ENCODE assay signal across 14 cellular contexts in genomic region chr18:36440614-36441013, GRCh38.
A peak's percentile ranks its signal among the peaks of the same experiment; 100 is the strongest.
DNase-seq lines count a peak whose midpoint lies in the region; ATAC-seq and TF ChIP-seq lines count a peak whose summit lies in the region.
"Had no signal": no experiment of that assay in that cellular context is flagged by ENCODE, and none has a peak within 500 bp of the region (broad histone marks: within the 10 kb centered on the region; RNA-seq: fewer than 3 reads in every experiment).

No MANE protein-coding gene starts in this region.

- H3K36me3 ChIP-seq in GM23248 (ENCODE audit: low read depth) = no peaks in the 10 kb centered on the region
- no peaks in the 10 kb centered on the region for H3K36me3 ChIP-seq in thoracic aorta
- no peaks in the 10 kb centered on the region for H3K36me3 ChIP-seq in vagina

- 51% methylated on average over 2 of the region's 2 CpGs for WGBS in GM23248 (ENCODE audit: low coverage in 1 of 2, low lambda C conversion rate in 2 of 2, missing lambda C conversion rate in 2 of 2), 2 experiments

- no peak for TF ChIP-seq POLR2A in vagina (IDR thresholded peaks at IDR 0.05)

- no peak overlapping the region for H3K27ac Mint-ChIP-seq in activated T-helper 2 cell treated with anti-CD3 and anti-CD28 coated beads, Interferon-gamma antibody, Interleukin-2, Interleukin-4, amounts not matched to agents 10 μg/mL and 5 μg/mL and 100 μg/mL, durations not matched to agents 14 hours and 24 hours and 36 hours
- H3K27ac Mint-ChIP-seq: activated naive CD8-positive, alpha-beta T cell treated with anti-CD3 and anti-CD28 coated beads for 36 hours; CD4-positive, alpha-beta T cell; type B pancreatic cell had no signal

- intact Hi-C loops in activated T-helper 2 cell treated with anti-CD3 and anti-CD28 coated beads, Interferon-gamma antibody, Interleukin-2, Interleukin-4, amounts not matched to agents 10 μg/mL and 5 μg/mL and 100 μg/mL, durations not matched to agents 14 hours and 24 hours and 36 hours (cut with micrococcal nuclease) = no loop called here
- intact Hi-C loops in vagina (cut with DNase I) = no loop called here

- H3K9me2 ChIP-seq in GM23248 (ENCODE audit: insufficient read depth) = no peaks in the 10 kb centered on the region

- no peak for TF ChIP-seq CTCF in astrocyte of the spinal cord (IDR thresholded peaks at IDR 0.05; ENCODE audit: low read depth, low read length)
- TF ChIP-seq CTCF in thoracic aorta (IDR thresholded peaks at IDR 0.05) = no peak
- TF ChIP-seq CTCF in vagina (IDR thresholded peaks at IDR 0.05) = no peak

- no peak overlapping the region for H2AFZ ChIP-seq in GM23248

- peak; percentile 53 for DNase-seq in GM23248
- DNase-seq in astrocyte of the spinal cord (ENCODE audit: low read depth, low spot score) = peak; percentile 33
- DNase-seq in hepatic stellate cell (ENCODE audit: low spot score) = peak; percentile 39
- DNase-seq in thoracic aorta (ENCODE audit: low spot score) = no peak
- DNase-seq in activated T-helper 2 cell treated with anti-CD3 and anti-CD28 coated beads, Interferon-gamma antibody, Interleukin-2, Interleukin-4, amounts not matched to agents 10 μg/mL and 5 μg/mL and 100 μg/mL, durations not matched to agents 14 hours and 24 hours and 36 hours (ENCODE audit: low spot score) = no peak
- no peak for DNase-seq in stimulated activated CD4-positive, alpha-beta T cell treated with anti-CD3 and anti-CD28 coated beads, Interleukin-15, amount 100 ng/mL, for 24 hours
- DNase-seq in vagina (ENCODE audit: extremely low spot score in 2 of 2) = no peak
- DNase-seq: activated naive CD8-positive, alpha-beta T cell treated with anti-CD3 and anti-CD28 coated beads for 36 hours; CD4-positive, alpha-beta T cell; dorsolateral prefrontal cortex; NCI-H1092; stimulated activated CD4-positive, alpha-beta T cell treated with anti-CD3 and anti-CD28 coated beads, Interleukin-1b, Interleukin-23, amount 100 ng/mL, for 48 hours had no signal

- H3K4me2 ChIP-seq in GM23248 (ENCODE audit: unreplicated experiment) = peak overlapping the region; percentile 76

- H3K9me3 ChIP-seq in GM23248 (ENCODE audit: low read depth) = no peaks in the 10 kb centered on the region
- no peaks in the 10 kb centered on the region for H3K9me3 ChIP-seq in thoracic aorta
- no peaks in the 10 kb centered on the region for H3K9me3 ChIP-seq in vagina

- no peaks in the 10 kb centered on the region for H3K36me3 Mint-ChIP-seq in activated T-helper 2 cell treated with anti-CD3 and anti-CD28 coated beads, Interferon-gamma antibody, Interleukin-2, Interleukin-4, amounts not matched to agents 10 μg/mL and 5 μg/mL and 100 μg/mL, durations not matched to agents 14 hours and 24 hours and 36 hours (ENCODE audit: low read depth)
- H3K36me3 Mint-ChIP-seq: activated naive CD8-positive, alpha-beta T cell treated with anti-CD3 and anti-CD28 coated beads for 36 hours; type B pancreatic cell had no signal

- H3K4me3 ChIP-seq in GM23248 = no peak overlapping the region
- H3K4me3 ChIP-seq in astrocyte of the spinal cord (ENCODE audit: low read depth, low read length) = no peak overlapping the region
- H3K4me3 ChIP-seq in thoracic aorta = no peak overlapping the region
- no peak overlapping the region for H3K4me3 ChIP-seq in vagina

- H3K4me1 Mint-ChIP-seq in activated T-helper 2 cell treated with anti-CD3 and anti-CD28 coated beads, Interferon-gamma antibody, Interleukin-2, Interleukin-4, amounts not matched to agents 10 μg/mL and 5 μg/mL and 100 μg/mL, durations not matched to agents 14 hours and 24 hours and 36 hours (ENCODE audit: low read depth) = no peaks in the 10 kb centered on the region
- H3K4me1 Mint-ChIP-seq: activated naive CD8-positive, alpha-beta T cell treated with anti-CD3 and anti-CD28 coated beads for 36 hours had no signal

- peaks cover 40% of the 10 kb centered on the region for H3K4me1 ChIP-seq in GM23248 (ENCODE audit: insufficient read depth)
- H3K4me1 ChIP-seq in thoracic aorta (ENCODE audit: control insufficient read depth in 1 of 2, low read depth in 2 of 2) = peaks cover 37 to 56% of the 10 kb centered on the region in 2 donors
- no peaks in the 10 kb centered on the region for H3K4me1 ChIP-seq in vagina

- H4K20me1 ChIP-seq in GM23248 (ENCODE audit: insufficient read depth) = no peaks in the 10 kb centered on the region

- no peak overlapping the region for H3K4me3 Mint-ChIP-seq in activated T-helper 2 cell treated with anti-CD3 and anti-CD28 coated beads, Interferon-gamma antibody, Interleukin-2, Interleukin-4, amounts not matched to agents 10 μg/mL and 5 μg/mL and 100 μg/mL, durations not matched to agents 14 hours and 24 hours and 36 hours (ENCODE audit: low read depth)
- H3K4me3 Mint-ChIP-seq: activated naive CD8-positive, alpha-beta T cell treated with anti-CD3 and anti-CD28 coated beads for 36 hours; CD4-positive, alpha-beta T cell; type B pancreatic cell had no signal

- no peak overlapping the region for H3K9ac ChIP-seq in GM23248

- peaks cover 46% of the 10 kb centered on the region for H3F3A ChIP-seq in GM23248 (ENCODE audit: insufficient read depth)

- peak; percentile 27 for ATAC-seq in thoracic aorta (ENCODE audit: insufficient number of reproducible peaks, low FRiP score, low read depth)
- ATAC-seq: activated CD4-positive, CD25-positive, alpha-beta regulatory T cell treated with anti-CD3 and anti-CD28 coated beads, Interleukin-2, amount 50 U/mL, for 24 hours had no signal

- no peaks in the 10 kb centered on the region for H3K9me3 Mint-ChIP-seq in activated T-helper 2 cell treated with anti-CD3 and anti-CD28 coated beads, Interferon-gamma antibody, Interleukin-2, Interleukin-4, amounts not matched to agents 10 μg/mL and 5 μg/mL and 100 μg/mL, durations not matched to agents 14 hours and 24 hours and 36 hours
- H3K9me3 Mint-ChIP-seq: activated naive CD8-positive, alpha-beta T cell treated with anti-CD3 and anti-CD28 coated beads for 36 hours; CD4-positive, alpha-beta T cell had no signal

- H3K79me2 ChIP-seq in GM23248 (ENCODE audit: insufficient read depth) = 0 out of 2 replicates have a peak, but pooled peaks cover 12% of the 10 kb centered on the region

- peaks cover 6% of the 10 kb centered on the region for H3K27me3 Mint-ChIP-seq in activated T-helper 2 cell treated with anti-CD3 and anti-CD28 coated beads, Interferon-gamma antibody, Interleukin-2, Interleukin-4, amounts not matched to agents 10 μg/mL and 5 μg/mL and 100 μg/mL, durations not matched to agents 14 hours and 24 hours and 36 hours (ENCODE audit: low read depth)
- H3K27me3 Mint-ChIP-seq: type B pancreatic cell had no signal

- in situ Hi-C loops in GM23248 (cut with MboI) (no loop called here), astrocyte of the spinal cord (cut with HindIII; ENCODE audit: low sequenced_read_pairs) (no loop called here)

- no peaks in the 10 kb centered on the region for H3K27me3 ChIP-seq in GM23248 (replicated peaks; ENCODE audit: insufficient read depth)
- no peaks in the 10 kb centered on the region for H3K27me3 ChIP-seq in thoracic aorta (replicated peaks; ENCODE audit: insufficient read depth)
- no peaks in the 10 kb centered on the region for H3K27me3 ChIP-seq in vagina
- H3K27me3 ChIP-seq: dorsolateral prefrontal cortex had no signal

- H3K27ac ChIP-seq in GM23248 (peak overlapping the region; percentile 76), thoracic aorta (peak overlapping the region; percentile 89 to 92), vagina (no peak overlapping the region)

Comparison
In these comparisons a context has a peak if more than half of its experiments do, and no peak if none do; other contexts are left out.
1. DNase-seq: peak in GM23248 (single experiment), astrocyte of the spinal cord (single experiment) and hepatic stellate cell (single experiment); none in thoracic aorta (single experiment), activated T-helper 2 cell treated with anti-CD3 and anti-CD28 coated beads, Interferon-gamma antibody, Interleukin-2, Interleukin-4, amounts not matched to agents 10 μg/mL and 5 μg/mL and 100 μg/mL, durations not matched to agents 14 hours and 24 hours and 36 hours (single experiment), stimulated activated CD4-positive, alpha-beta T cell treated with anti-CD3 and anti-CD28 coated beads, Interleukin-15, amount 100 ng/mL, for 24 hours (single experiment) and vagina (0 of 2).